13 cellular contexts compared by ENCODE assay signal in genomic region chr2:210459407-210459806, GRCh38. TPM values are rescaled to one million over a fixed set of nuclear protein-coding genes. Genes with fewer than 3 reads are reported as not detected.
DNase-seq lines count a peak whose midpoint lies in the region; ATAC-seq and TF ChIP-seq lines count a peak whose summit lies in the region.
"Had no signal": no experiment of that assay in that cellular context is flagged by ENCODE, and none has a peak within 500 bp of the region (broad histone marks: within the 10 kb centered on the region; RNA-seq: fewer than 3 reads in every experiment).

No MANE protein-coding gene starts in this region.

- H3K4me3 Mint-ChIP-seq in activated CD8-positive, alpha-beta T cell treated with anti-CD3 and anti-CD28 coated beads, Interleukin-2, amount 10 ng/mL, durations not matched to agents 7 days and 5 days: no peak overlapping the region
- H3K4me3 Mint-ChIP-seq: CD8-positive, alpha-beta memory T cell; GM23338 had no signal

- intact Hi-C loops in psoas muscle (cut with DNase I) (no loop called here), right cardiac atrium (cut with DNase I) (no loop called here)

- TF ChIP-seq CTCF in DOHH2 (IDR thresholded peaks at IDR 0.05; ENCODE audit: low read depth, low read length, poor library complexity, severe bottlenecking): no peak
- TF ChIP-seq CTCF in psoas muscle (IDR thresholded peaks at IDR 0.05): no peak

- H3K4me3 ChIP-seq in DOHH2 (ENCODE audit: low read length) (peak overlapping the region; percentile 64), psoas muscle (no peak overlapping the region), right cardiac atrium (ENCODE audit: low read length) (no peak overlapping the region)
- H3K4me3 ChIP-seq: GM23338 had no signal

- H3F3A ChIP-seq in DOHH2 (ENCODE audit: control insufficient read depth, insufficient read depth): peaks cover 30% of the 10 kb centered on the region

- peaks cover 55% of the 10 kb centered on the region for H3K36me3 ChIP-seq in DOHH2 (ENCODE audit: control insufficient read depth, low read length)
- peaks cover 8 to 56% of the 10 kb centered on the region in 2 donors for H3K36me3 ChIP-seq in psoas muscle (ENCODE audit: insufficient read depth in 1 of 2, low read depth in 1 of 2)

- peaks cover 32% of the 10 kb centered on the region for H3K36me3 Mint-ChIP-seq in activated CD8-positive, alpha-beta T cell treated with anti-CD3 and anti-CD28 coated beads, Interleukin-2, amount 10 ng/mL, durations not matched to agents 7 days and 5 days (ENCODE audit: low read depth)

- H3K27ac Mint-ChIP-seq in activated CD8-positive, alpha-beta T cell treated with anti-CD3 and anti-CD28 coated beads, Interleukin-2, amount 10 ng/mL, durations not matched to agents 7 days and 5 days: no peak overlapping the region
- H3K27ac Mint-ChIP-seq: CD8-positive, alpha-beta memory T cell; GM23338 had no signal

- no peaks in the 10 kb centered on the region for H3K4me1 Mint-ChIP-seq in activated CD8-positive, alpha-beta T cell treated with anti-CD3 and anti-CD28 coated beads, Interleukin-2, amount 10 ng/mL, durations not matched to agents 7 days and 5 days (ENCODE audit: low read depth)

- POLR2A ChIA-PET in activated CD8-positive, alpha-beta T cell treated with anti-CD3 and anti-CD28 coated beads, Interleukin-2, amount 10 ng/mL, durations not matched to agents 7 days and 5 days (lab: Charles Lee): no interaction called here

- no peaks in the 10 kb centered on the region for H3K9me3 Mint-ChIP-seq in activated CD8-positive, alpha-beta T cell treated with anti-CD3 and anti-CD28 coated beads, Interleukin-2, amount 10 ng/mL, durations not matched to agents 7 days and 5 days (ENCODE audit: insufficient read depth)
- H3K9me3 Mint-ChIP-seq: CD8-positive, alpha-beta memory T cell; GM23338 had no signal

- 25 to 55% (median 27%) methylated on average over 3 of the region's 3 CpGs for WGBS in psoas muscle, 3 donors
- 95% methylated on average over 3 of the region's 3 CpGs for WGBS in right cardiac atrium

- H3K9me2 ChIP-seq in DOHH2 (replicated peaks; ENCODE audit: control insufficient read depth, low read length): no peaks in the 10 kb centered on the region

- CTCF ChIA-PET in activated CD8-positive, alpha-beta T cell treated with anti-CD3 and anti-CD28 coated beads, Interleukin-2, amount 10 ng/mL, durations not matched to agents 7 days and 5 days (lab: Charles Lee): no interaction called here

- H3K27me3 Mint-ChIP-seq in activated CD8-positive, alpha-beta T cell treated with anti-CD3 and anti-CD28 coated beads, Interleukin-2, amount 10 ng/mL, durations not matched to agents 7 days and 5 days (ENCODE audit: low read depth): no peaks in the 10 kb centered on the region
- H3K27me3 Mint-ChIP-seq: CD8-positive, alpha-beta memory T cell had no signal

- H3K27me3 ChIP-seq in DOHH2 (ENCODE audit: control insufficient read depth, low read length) (no peaks in the 10 kb centered on the region), psoas muscle (ENCODE audit: insufficient read depth in 3 of 3, low read length in 2 of 3) (no peaks in the 10 kb centered on the region), right cardiac atrium (ENCODE audit: control insufficient read depth, insufficient read depth) (no peaks in the 10 kb centered on the region)
- H3K27me3 ChIP-seq: BE2C had no signal

- DNase-seq in psoas muscle (no peak), right cardiac atrium (no peak)
- no peak for DNase-seq in activated CD8-positive, alpha-beta T cell treated with anti-CD3 and anti-CD28 coated beads, Interleukin-2, amount 10 ng/mL, durations not matched to agents 7 days and 5 days
- DNase-seq: BE2C; Caco-2; CD8-positive, alpha-beta memory T cell; H7; IMR-90 had no signal

- peaks cover 4% of the 10 kb centered on the region; the same call in 1 of the 2 replicates for H3K79me2 ChIP-seq in DOHH2 (ENCODE audit: control insufficient read depth, low read length)

- H4K20me1 ChIP-seq in DOHH2 (ENCODE audit: control insufficient read depth, insufficient read depth, low read depth, low read length): peaks cover 3% of the 10 kb centered on the region

- peaks cover 83% of the 10 kb centered on the region for H3K4me1 ChIP-seq in DOHH2 (ENCODE audit: control insufficient read depth, low read length)
- peaks cover 12% of the 10 kb centered on the region for H3K4me1 ChIP-seq in psoas muscle
- peaks cover 2% of the 10 kb centered on the region for H3K4me1 ChIP-seq in right cardiac atrium (ENCODE audit: control insufficient read depth, insufficient read depth, low read length)
- H3K4me1 ChIP-seq: Caco-2 had no signal

- ATAC-seq in psoas muscle (peak in 2 of 4 donors; percentile 57 to 58), HG03039 (IDR thresholded peaks at IDR 0.05; ENCODE audit: unreplicated experiment) (no peak), right cardiac atrium (no peak), GM18868 (IDR thresholded peaks at IDR 0.05; ENCODE audit: unreplicated experiment) (no peak)
- no peak for ATAC-seq in activated CD8-positive, alpha-beta T cell treated with anti-CD3 and anti-CD28 coated beads, Interleukin-2, amount 10 ng/mL, durations not matched to agents 7 days and 5 days
- ATAC-seq: GM23338 had no signal

- H3K27ac ChIP-seq in DOHH2 (ENCODE audit: low read depth, low read length): peak overlapping the region; percentile 79
- H3K27ac ChIP-seq in cingulate gyrus (ENCODE audit: low read depth, low read length): peak overlapping the region; percentile 96
- peak overlapping the region; percentile 33 for H3K27ac ChIP-seq in psoas muscle
- H3K27ac ChIP-seq in right cardiac atrium (ENCODE audit: low read length): no peak overlapping the region

- H3K4me2 ChIP-seq in DOHH2 (ENCODE audit: low read length): peak overlapping the region; percentile 73
- H3K4me2 ChIP-seq: GM23338 had no signal

- H3K9me3 ChIP-seq in DOHH2 (ENCODE audit: control insufficient read depth, insufficient read depth, low read length) (no peaks in the 10 kb centered on the region), psoas muscle (no peaks in the 10 kb centered on the region), right cardiac atrium (ENCODE audit: control insufficient read depth, low read length) (no peaks in the 10 kb centered on the region)
- H3K9me3 ChIP-seq: BE2C, Caco-2 had no signal

RNA-seq across cellular contexts. Expression of gene LANCL1, which starts 17.2 kb away (rescaled TPM):
- 10 to 100 TPM; 28.3 to 41.0 (median 38.8) TPM for total RNA-seq in psoas muscle
- polyA plus RNA-seq in psoas muscle: 10 to 100 TPM in 2 of 3 donors, 1 to 10 TPM in 1; 8.8 to 36.0 (median 14.4) TPM
- 10 to 100 TPM; 31.7 to 31.9 TPM for total RNA-seq in activated CD8-positive, alpha-beta T cell treated with anti-CD3 and anti-CD28 coated beads, Interleukin-2, amount 10 ng/mL, durations not matched to agents 7 days and 5 days
- 10 to 100 TPM; 46.6 to 59.6 (median 53.2) TPM for total RNA-seq in right cardiac atrium
- polyA plus RNA-seq in right cardiac atrium: 20.1 TPM
